Comparison of ENCODE assay signal across 17 cellular contexts in the genomic region with DNA sequence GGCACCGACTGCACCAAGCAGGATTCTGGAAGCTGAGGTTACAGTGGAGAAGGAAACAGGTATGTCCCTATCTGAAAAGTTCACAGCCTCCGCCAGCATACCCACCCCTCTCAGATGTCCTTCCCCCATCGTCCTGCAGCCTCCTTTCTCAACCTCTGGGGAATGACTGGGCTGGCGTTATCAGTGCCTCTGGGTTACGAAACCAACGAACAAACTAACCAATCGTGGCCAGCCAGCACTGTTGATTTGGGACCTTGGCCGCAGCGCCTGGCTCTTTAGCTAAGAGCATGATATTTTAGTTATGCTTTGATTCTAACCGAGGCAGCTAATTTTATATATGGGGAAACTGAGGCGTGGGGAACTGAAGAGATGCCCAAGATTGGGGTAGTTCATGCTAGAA.
A peak's percentile ranks its signal among the peaks of the same experiment; 100 is the strongest.
DNase-seq lines count a peak whose midpoint lies in the region; ATAC-seq and TF ChIP-seq lines count a peak whose summit lies in the region.
"Had no signal": no experiment of that assay in that cellular context is flagged by ENCODE, and none has a peak within 500 bp of the region (broad histone marks: within the 10 kb centered on the region; RNA-seq: fewer than 3 reads in every experiment).

No MANE protein-coding gene starts in this region.

- DNase-seq in NCI-H226 (peak; percentile 13), coronary artery (ENCODE audit: low spot score) (no peak), right atrium auricular region (ENCODE audit: low spot score) (peak; percentile 76), posterior vena cava (ENCODE audit: low spot score) (peak; percentile 82), globus pallidus (ENCODE audit: low spot score) (no peak), NOMO-1 treated with dmso at 0.1 percent for 144 hours (lab: John Stamatoyannopoulos, UW; ENCODE audit: unreplicated experiment) (no peak)
- no peak for DNase-seq in stimulated activated effector memory CD8-positive, alpha-beta T cell treated with anti-CD3 and anti-CD28 coated beads, Interleukin-12 subunit alpha, Interleukin-12 subunit beta, amount 100 ng/mL, for 72 hours (ENCODE audit: low spot score in 2 of 2)
- DNase-seq: Calu3; CD4-positive, alpha-beta memory T cell; GM23248; HCEC 1CT; NCI-H1105; NCI-H2081 treated with DMSO at 0.1 percent for 48 hours; SIG-M5 had no signal

- no peak for ATAC-seq in activated CD4-positive, CD25-positive, alpha-beta regulatory T cell treated with anti-CD3 and anti-CD28 coated beads, Interleukin-2, amount 50 U/mL, for 24 hours
- no peak for ATAC-seq in stimulated activated effector memory CD8-positive, alpha-beta T cell treated with anti-CD3 and anti-CD28 coated beads, Interleukin-12 subunit alpha, Interleukin-12 subunit beta, amount 100 ng/mL, for 72 hours
- ATAC-seq: GM12878 had no signal

- no peaks in the 10 kb centered on the region for H3K4me1 Mint-ChIP-seq in stimulated activated effector memory CD8-positive, alpha-beta T cell treated with anti-CD3 and anti-CD28 coated beads, Interleukin-12 subunit alpha, Interleukin-12 subunit beta, amount 100 ng/mL, for 72 hours
- H3K4me1 Mint-ChIP-seq: CD4-positive, alpha-beta memory T cell had no signal

- no peak overlapping the region for H3K4me3 Mint-ChIP-seq in stimulated activated effector memory CD8-positive, alpha-beta T cell treated with anti-CD3 and anti-CD28 coated beads, Interleukin-12 subunit alpha, Interleukin-12 subunit beta, amount 100 ng/mL, for 72 hours
- H3K4me3 Mint-ChIP-seq: CD4-positive, alpha-beta memory T cell had no signal

- no peaks in the 10 kb centered on the region for H3K27me3 ChIP-seq in right atrium auricular region
- H3K27me3 ChIP-seq: BLaER1 had no signal

- H3K27ac Mint-ChIP-seq in stimulated activated effector memory CD8-positive, alpha-beta T cell treated with anti-CD3 and anti-CD28 coated beads, Interleukin-12 subunit alpha, Interleukin-12 subunit beta, amount 100 ng/mL, for 72 hours, result no peak overlapping the region
- H3K27ac Mint-ChIP-seq: CD4-positive, alpha-beta memory T cell had no signal

- H3K27ac ChIP-seq in coronary artery (peak overlapping the region; percentile 46 to 50), right atrium auricular region (no peak overlapping the region)
- H3K27ac ChIP-seq: BLaER1, GM23248 had no signal

- H3K9me3 ChIP-seq in right atrium auricular region, result no peaks in the 10 kb centered on the region
- H3K9me3 ChIP-seq: BLaER1 had no signal

- no peak for TF ChIP-seq CTCF in coronary artery (IDR thresholded peaks at IDR 0.05)
- no peak for TF ChIP-seq CTCF in right atrium auricular region (IDR thresholded peaks at IDR 0.05)

- H3K4me1 ChIP-seq in right atrium auricular region, result no peaks in the 10 kb centered on the region
- H3K4me1 ChIP-seq: BLaER1 had no signal

- H3K4me3 ChIP-seq in coronary artery, result no peak overlapping the region
- H3K4me3 ChIP-seq in right atrium auricular region, result no peak overlapping the region
- H3K4me3 ChIP-seq: BLaER1, GM12878, GM23248 had no signal

- no peaks in the 10 kb centered on the region for H3K36me3 ChIP-seq in right atrium auricular region
- H3K36me3 ChIP-seq: BLaER1 had no signal

- no peaks in the 10 kb centered on the region for H3K36me3 Mint-ChIP-seq in stimulated activated effector memory CD8-positive, alpha-beta T cell treated with anti-CD3 and anti-CD28 coated beads, Interleukin-12 subunit alpha, Interleukin-12 subunit beta, amount 100 ng/mL, for 72 hours
- H3K36me3 Mint-ChIP-seq: CD4-positive, alpha-beta memory T cell had no signal

- no peaks in the 10 kb centered on the region for H3K9me3 Mint-ChIP-seq in stimulated activated effector memory CD8-positive, alpha-beta T cell treated with anti-CD3 and anti-CD28 coated beads, Interleukin-12 subunit alpha, Interleukin-12 subunit beta, amount 100 ng/mL, for 72 hours

- intact Hi-C loops in posterior vena cava (cut with DNase I), result no loop called here

Comparison
In these comparisons a context has a peak if more than half of its experiments do, and no peak if none do; other contexts are left out.
1. DNase-seq: peak in NCI-H226 (single experiment), right atrium auricular region (single experiment) and posterior vena cava (single experiment); none in coronary artery (single experiment), stimulated activated effector memory CD8-positive, alpha-beta T cell treated with anti-CD3 and anti-CD28 coated beads, Interleukin-12 subunit alpha, Interleukin-12 subunit beta, amount 100 ng/mL, for 72 hours (0 of 2), globus pallidus (single experiment) and NOMO-1 treated with dmso at 0.1 percent for 144 hours (single experiment).
2. H3K27ac ChIP-seq: peak in coronary artery (2 of 2); none in right atrium auricular region (0 of 2).